Comparison of ENCODE assay signal across 1 cellular context in the genomic region with DNA sequence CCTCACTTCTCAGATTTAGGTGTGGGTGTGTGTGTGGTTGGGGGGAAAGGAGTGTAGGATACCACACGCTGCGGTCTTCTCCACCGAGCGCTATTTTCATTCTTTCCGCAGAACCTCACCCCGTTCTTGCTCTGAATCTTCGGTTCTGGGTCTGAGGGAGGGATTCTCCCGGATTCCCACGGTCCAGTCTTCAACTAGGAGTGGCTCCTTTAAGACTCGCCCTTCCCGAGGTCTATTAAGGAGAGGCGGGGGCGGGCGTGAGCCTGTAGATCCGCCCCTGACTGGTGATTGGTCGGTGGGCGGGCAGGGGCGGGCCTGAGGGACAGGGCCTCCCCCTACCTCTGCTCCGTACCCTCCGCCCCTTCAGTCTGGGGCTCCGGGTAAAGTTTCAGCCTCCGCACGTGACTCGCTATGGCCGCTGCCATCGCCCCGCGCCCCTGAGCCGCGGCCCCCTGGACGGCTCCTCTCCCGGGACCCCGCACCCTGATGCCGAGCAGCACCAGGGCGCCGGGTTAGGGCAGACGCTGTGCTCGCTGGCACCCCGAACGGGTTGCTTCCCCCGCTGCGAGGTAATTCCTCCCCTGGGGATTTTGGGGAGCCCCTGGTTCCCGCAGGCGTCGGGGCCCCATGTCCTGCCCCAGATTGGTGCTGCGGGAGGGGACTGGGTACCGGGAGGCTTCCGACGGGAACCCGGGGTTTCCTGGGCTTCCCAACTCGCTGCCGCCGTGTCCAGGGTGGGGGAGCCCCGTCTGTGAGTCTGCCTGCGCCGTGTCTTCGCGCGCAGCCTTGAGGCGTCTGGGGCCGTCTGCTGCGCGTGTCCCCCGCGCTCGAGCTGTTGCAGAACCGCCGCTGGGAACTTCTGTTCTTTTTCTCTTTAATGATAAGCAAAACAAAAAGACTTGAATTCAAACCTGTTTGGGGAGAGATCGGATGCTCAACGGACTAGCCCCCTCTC.
TF ChIP-seq lines count a peak whose summit lies in the region.

No MANE protein-coding gene starts in this region.

TF ChIP-seq in HepG2, 621 proteins besides CTCF, POLR2A, EP300 and RAD21 (continued from another document and continues in another):
- TF ChIP-seq MIXL1 (CRISPR knock-in tag; IDR thresholded peaks at IDR 0.05) (peak; percentile 78; the same call in 1 of the 2 replicates), PPARG (CRISPR knock-in tag; conservative IDR thresholded peaks at IDR 0.05) (peak; percentile 68), ZNF781 (CRISPR knock-in tag; IDR thresholded peaks at IDR 0.05; ENCODE audit: borderline replicate concordance, not compliant biosample characterization) (peak; percentile 87), EED (CRISPR knock-in tag; IDR thresholded peaks at IDR 0.05) (no peak), ZNF850 (CRISPR knock-in tag; conservative IDR thresholded peaks at IDR 0.05) (peak; percentile 22; the same call in 1 of the 2 replicates), PLRG1 (conservative IDR thresholded peaks at IDR 0.05) (no peak), NCOA1 (CRISPR knock-in tag; IDR thresholded peaks at IDR 0.05) (0 out of 2 replicates have a peak, but pooled peaks have one; percentile 57), ZNF563 (CRISPR knock-in tag; IDR thresholded peaks at IDR 0.05) (peak; percentile 51; the same call in 1 of the 2 replicates), ZNF891 (CRISPR knock-in tag; IDR thresholded peaks at IDR 0.05) (peak; percentile 27; the same call in 1 of the 2 replicates), SMYD3 (CRISPR knock-in tag; IDR thresholded peaks at IDR 0.05) (no peak), RXRA (CRISPR knock-in tag; IDR thresholded peaks at IDR 0.05) (peak; percentile 85), ZEB1 (IDR thresholded peaks at IDR 0.05; ENCODE audit: insufficient replicate concordance, low read depth) (peak; percentile 24), KLF15 (CRISPR knock-in tag; IDR thresholded peaks at IDR 0.05; ENCODE audit: borderline replicate concordance) (peak; percentile 33; the same call in 1 of the 2 replicates), ZMYM2 (CRISPR knock-in tag; IDR thresholded peaks at IDR 0.05) (peak; percentile 34; the same call in 1 of the 2 replicates), ZNF547 (CRISPR knock-in tag; IDR thresholded peaks at IDR 0.05) (peak; percentile 89), PRMT3 (CRISPR knock-in tag; IDR thresholded peaks at IDR 0.05; ENCODE audit: borderline replicate concordance, low read depth) (no peak), SMAD3 (CRISPR knock-in tag; IDR thresholded peaks at IDR 0.05) (peak; percentile 77; the same call in 1 of the 2 replicates), SPEN (CRISPR knock-in tag; IDR thresholded peaks at IDR 0.05; ENCODE audit: low read depth) (peak; percentile 67), ZNF30 (CRISPR knock-in tag; IDR thresholded peaks at IDR 0.05) (no peak), ZZZ3 (CRISPR knock-in tag; IDR thresholded peaks at IDR 0.05; ENCODE audit: borderline replicate concordance) (peak; percentile 85)
- TF ChIP-seq, protein P1, sequence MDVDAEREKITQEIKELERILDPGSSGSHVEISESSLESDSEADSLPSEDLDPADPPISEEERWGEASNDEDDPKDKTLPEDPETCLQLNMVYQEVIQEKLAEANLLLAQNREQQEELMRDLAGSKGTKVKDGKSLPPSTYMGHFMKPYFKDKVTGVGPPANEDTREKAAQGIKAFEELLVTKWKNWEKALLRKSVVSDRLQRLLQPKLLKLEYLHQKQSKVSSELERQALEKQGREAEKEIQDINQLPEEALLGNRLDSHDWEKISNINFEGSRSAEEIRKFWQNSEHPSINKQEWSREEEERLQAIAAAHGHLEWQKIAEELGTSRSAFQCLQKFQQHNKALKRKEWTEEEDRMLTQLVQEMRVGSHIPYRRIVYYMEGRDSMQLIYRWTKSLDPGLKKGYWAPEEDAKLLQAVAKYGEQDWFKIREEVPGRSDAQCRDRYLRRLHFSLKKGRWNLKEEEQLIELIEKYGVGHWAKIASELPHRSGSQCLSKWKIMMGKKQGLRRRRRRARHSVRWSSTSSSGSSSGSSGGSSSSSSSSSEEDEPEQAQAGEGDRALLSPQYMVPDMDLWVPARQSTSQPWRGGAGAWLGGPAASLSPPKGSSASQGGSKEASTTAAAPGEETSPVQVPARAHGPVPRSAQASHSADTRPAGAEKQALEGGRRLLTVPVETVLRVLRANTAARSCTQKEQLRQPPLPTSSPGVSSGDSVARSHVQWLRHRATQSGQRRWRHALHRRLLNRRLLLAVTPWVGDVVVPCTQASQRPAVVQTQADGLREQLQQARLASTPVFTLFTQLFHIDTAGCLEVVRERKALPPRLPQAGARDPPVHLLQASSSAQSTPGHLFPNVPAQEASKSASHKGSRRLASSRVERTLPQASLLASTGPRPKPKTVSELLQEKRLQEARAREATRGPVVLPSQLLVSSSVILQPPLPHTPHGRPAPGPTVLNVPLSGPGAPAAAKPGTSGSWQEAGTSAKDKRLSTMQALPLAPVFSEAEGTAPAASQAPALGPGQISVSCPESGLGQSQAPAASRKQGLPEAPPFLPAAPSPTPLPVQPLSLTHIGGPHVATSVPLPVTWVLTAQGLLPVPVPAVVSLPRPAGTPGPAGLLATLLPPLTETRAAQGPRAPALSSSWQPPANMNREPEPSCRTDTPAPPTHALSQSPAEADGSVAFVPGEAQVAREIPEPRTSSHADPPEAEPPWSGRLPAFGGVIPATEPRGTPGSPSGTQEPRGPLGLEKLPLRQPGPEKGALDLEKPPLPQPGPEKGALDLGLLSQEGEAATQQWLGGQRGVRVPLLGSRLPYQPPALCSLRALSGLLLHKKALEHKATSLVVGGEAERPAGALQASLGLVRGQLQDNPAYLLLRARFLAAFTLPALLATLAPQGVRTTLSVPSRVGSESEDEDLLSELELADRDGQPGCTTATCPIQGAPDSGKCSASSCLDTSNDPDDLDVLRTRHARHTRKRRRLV (CRISPR knock-in tag; IDR thresholded peaks at IDR 0.05) = peak; percentile 87
- TF ChIP-seq, protein P2, sequence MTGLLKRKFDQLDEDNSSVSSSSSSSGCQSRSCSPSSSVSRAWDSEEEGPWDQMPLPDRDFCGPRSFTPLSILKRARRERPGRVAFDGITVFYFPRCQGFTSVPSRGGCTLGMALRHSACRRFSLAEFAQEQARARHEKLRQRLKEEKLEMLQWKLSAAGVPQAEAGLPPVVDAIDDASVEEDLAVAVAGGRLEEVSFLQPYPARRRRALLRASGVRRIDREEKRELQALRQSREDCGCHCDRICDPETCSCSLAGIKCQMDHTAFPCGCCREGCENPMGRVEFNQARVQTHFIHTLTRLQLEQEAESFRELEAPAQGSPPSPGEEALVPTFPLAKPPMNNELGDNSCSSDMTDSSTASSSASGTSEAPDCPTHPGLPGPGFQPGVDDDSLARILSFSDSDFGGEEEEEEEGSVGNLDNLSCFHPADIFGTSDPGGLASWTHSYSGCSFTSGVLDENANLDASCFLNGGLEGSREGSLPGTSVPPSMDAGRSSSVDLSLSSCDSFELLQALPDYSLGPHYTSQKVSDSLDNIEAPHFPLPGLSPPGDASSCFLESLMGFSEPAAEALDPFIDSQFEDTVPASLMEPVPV (CRISPR knock-in tag; IDR thresholded peaks at IDR 0.05) = no peak
- TF ChIP-seq, protein P3, sequence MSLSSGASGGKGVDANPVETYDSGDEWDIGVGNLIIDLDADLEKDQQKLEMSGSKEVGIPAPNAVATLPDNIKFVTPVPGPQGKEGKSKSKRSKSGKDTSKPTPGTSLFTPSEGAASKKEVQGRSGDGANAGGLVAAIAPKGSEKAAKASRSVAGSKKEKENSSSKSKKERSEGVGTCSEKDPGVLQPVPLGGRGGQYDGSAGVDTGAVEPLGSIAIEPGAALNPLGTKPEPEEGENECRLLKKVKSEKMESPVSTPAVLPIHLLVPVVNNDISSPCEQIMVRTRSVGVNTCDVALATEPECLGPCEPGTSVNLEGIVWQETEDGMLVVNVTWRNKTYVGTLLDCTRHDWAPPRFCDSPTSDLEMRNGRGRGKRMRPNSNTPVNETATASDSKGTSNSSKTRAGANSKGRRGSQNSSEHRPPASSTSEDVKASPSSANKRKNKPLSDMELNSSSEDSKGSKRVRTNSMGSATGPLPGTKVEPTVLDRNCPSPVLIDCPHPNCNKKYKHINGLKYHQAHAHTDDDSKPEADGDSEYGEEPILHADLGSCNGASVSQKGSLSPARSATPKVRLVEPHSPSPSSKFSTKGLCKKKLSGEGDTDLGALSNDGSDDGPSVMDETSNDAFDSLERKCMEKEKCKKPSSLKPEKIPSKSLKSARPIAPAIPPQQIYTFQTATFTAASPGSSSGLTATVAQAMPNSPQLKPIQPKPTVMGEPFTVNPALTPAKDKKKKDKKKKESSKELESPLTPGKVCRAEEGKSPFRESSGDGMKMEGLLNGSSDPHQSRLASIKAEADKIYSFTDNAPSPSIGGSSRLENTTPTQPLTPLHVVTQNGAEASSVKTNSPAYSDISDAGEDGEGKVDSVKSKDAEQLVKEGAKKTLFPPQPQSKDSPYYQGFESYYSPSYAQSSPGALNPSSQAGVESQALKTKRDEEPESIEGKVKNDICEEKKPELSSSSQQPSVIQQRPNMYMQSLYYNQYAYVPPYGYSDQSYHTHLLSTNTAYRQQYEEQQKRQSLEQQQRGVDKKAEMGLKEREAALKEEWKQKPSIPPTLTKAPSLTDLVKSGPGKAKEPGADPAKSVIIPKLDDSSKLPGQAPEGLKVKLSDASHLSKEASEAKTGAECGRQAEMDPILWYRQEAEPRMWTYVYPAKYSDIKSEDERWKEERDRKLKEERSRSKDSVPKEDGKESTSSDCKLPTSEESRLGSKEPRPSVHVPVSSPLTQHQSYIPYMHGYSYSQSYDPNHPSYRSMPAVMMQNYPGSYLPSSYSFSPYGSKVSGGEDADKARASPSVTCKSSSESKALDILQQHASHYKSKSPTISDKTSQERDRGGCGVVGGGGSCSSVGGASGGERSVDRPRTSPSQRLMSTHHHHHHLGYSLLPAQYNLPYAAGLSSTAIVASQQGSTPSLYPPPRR (CRISPR knock-in tag; IDR thresholded peaks at IDR 0.05; ENCODE audit: borderline replicate concordance) = peak; percentile 81
- TF ChIP-seq, protein P4, sequence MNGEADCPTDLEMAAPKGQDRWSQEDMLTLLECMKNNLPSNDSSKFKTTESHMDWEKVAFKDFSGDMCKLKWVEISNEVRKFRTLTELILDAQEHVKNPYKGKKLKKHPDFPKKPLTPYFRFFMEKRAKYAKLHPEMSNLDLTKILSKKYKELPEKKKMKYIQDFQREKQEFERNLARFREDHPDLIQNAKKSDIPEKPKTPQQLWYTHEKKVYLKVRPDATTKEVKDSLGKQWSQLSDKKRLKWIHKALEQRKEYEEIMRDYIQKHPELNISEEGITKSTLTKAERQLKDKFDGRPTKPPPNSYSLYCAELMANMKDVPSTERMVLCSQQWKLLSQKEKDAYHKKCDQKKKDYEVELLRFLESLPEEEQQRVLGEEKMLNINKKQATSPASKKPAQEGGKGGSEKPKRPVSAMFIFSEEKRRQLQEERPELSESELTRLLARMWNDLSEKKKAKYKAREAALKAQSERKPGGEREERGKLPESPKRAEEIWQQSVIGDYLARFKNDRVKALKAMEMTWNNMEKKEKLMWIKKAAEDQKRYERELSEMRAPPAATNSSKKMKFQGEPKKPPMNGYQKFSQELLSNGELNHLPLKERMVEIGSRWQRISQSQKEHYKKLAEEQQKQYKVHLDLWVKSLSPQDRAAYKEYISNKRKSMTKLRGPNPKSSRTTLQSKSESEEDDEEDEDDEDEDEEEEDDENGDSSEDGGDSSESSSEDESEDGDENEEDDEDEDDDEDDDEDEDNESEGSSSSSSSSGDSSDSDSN (CRISPR knock-in tag; IDR thresholded peaks at IDR 0.05) = peak; percentile 50
- TF ChIP-seq, protein P5, sequence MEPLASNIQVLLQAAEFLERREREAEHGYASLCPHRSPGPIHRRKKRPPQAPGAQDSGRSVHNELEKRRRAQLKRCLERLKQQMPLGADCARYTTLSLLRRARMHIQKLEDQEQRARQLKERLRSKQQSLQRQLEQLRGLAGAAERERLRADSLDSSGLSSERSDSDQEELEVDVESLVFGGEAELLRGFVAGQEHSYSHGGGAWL (CRISPR knock-in tag; IDR thresholded peaks at IDR 0.05) = peak; percentile 93
- TF ChIP-seq, protein P6, sequence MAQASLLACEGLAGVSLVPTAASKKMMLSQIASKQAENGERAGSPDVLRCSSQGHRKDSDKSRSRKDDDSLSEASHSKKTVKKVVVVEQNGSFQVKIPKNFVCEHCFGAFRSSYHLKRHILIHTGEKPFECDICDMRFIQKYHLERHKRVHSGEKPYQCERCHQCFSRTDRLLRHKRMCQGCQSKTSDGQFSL (CRISPR knock-in tag; IDR thresholded peaks at IDR 0.05) = peak; percentile 56; the same call in 1 of the 2 replicates
- TF ChIP-seq, protein P7, sequence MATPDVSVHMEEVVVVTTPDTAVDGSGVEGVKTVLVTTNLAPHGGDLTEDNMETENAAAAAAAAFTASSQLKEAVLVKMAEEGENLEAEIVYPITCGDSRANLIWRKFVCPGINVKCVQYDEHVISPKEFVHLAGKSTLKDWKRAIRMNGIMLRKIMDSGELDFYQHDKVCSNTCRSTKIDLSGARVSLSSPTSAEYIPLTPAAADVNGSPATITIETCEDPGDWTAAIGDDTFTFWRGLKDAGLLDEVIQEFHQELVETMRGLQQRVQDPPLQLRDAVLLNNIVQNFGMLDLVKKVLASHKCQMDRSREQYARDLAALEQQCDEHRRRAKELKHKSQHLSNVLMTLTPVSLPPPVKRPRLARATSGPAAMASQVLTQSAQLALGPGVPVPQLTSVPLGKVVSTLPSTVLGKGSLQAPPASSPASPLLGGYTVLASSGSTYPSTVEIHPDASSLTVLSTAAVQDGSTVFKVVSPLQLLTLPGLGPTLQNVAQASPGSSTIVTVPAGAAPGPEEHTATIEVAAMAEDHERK (CRISPR knock-in tag; IDR thresholded peaks at IDR 0.05; ENCODE audit: low read depth) = no peak; the same call in 1 of the 2 replicates
- TF ChIP-seq, protein P8, sequence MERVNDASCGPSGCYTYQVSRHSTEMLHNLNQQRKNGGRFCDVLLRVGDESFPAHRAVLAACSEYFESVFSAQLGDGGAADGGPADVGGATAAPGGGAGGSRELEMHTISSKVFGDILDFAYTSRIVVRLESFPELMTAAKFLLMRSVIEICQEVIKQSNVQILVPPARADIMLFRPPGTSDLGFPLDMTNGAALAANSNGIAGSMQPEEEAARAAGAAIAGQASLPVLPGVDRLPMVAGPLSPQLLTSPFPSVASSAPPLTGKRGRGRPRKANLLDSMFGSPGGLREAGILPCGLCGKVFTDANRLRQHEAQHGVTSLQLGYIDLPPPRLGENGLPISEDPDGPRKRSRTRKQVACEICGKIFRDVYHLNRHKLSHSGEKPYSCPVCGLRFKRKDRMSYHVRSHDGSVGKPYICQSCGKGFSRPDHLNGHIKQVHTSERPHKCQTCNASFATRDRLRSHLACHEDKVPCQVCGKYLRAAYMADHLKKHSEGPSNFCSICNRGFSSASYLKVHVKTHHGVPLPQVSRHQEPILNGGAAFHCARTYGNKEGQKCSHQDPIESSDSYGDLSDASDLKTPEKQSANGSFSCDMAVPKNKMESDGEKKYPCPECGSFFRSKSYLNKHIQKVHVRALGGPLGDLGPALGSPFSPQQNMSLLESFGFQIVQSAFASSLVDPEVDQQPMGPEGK (CRISPR knock-in tag; IDR thresholded peaks at IDR 0.05) = peak; percentile 71; the same call in 1 of the 2 replicates
